In genomic region chr3:72483554-72484104, GRCh38 we compare ENCODE assay signal across 12 cellular contexts. TPM values are rescaled to one million over a fixed set of nuclear protein-coding genes. Genes with fewer than 3 reads are reported as not detected.
DNase-seq lines count a peak whose midpoint lies in the region; ATAC-seq, FAIRE-seq and TF ChIP-seq lines count a peak whose summit lies in the region.
"Had no signal": no experiment of that assay in that cellular context is flagged by ENCODE, and none has a peak within 500 bp of the region (broad histone marks: within the 10 kb centered on the region; RNA-seq: fewer than 3 reads in every experiment).

No MANE protein-coding gene starts in this region.

- H3K4me3 ChIP-seq in ACC112 (ENCODE audit: low read depth, low read length): peak overlapping the region; percentile 69
- peak overlapping the region in 1 of 2 experiments; percentile 46; a peak in 2 of 4 replicates for H3K4me3 ChIP-seq in HCT116 (replicated peaks in 1 of 2; ENCODE audit: low read depth in 1 of 2, low read length in 2 of 2)
- H3K4me3 ChIP-seq in liver (ENCODE audit: low read depth in 1 of 3, low read length in 3 of 3): no peak overlapping the region
- no peak overlapping the region for H3K4me3 ChIP-seq in pancreas
- H3K4me3 ChIP-seq in GM23338: no peak overlapping the region

- no peak for DNase-seq in HCT116 (ENCODE audit: low read depth, low spot score)
- no peak for DNase-seq in activated T-helper 1 cell treated with anti-CD3 and anti-CD28 coated beads, Interleukin-12 subunit alpha, Interleukin-12 subunit beta, Interleukin-2, Interleukin-4 antibody, amounts not matched to agents 30 ng/mL and 10 ng/mL and 1 ng/mL, durations not matched to agents 14 hours and 24 hours and 36 hours (ENCODE audit: low spot score)
- no peak for DNase-seq in germinal center (ENCODE audit: low spot score)
- no peak for DNase-seq in pancreas
- no peak for DNase-seq in GM19240 (ENCODE audit: insufficient read length, low spot score)
- no peak for DNase-seq in GM23338 (ENCODE audit: low spot score)
- DNase-seq: BE2C, DND-41, head of caudate nucleus had no signal

- no peaks in the 10 kb centered on the region for H4K20me1 ChIP-seq in HCT116 (ENCODE audit: insufficient read depth)
- H4K20me1 ChIP-seq in GM23338 (replicated peaks; ENCODE audit: insufficient read depth): no peaks in the 10 kb centered on the region

- ATAC-seq in HCT116 (no peak), pancreas (no peak), GM23338 (no peak)

- TF ChIP-seq CTCF in HCT116 (IDR thresholded peaks at IDR 0.05 in 2 of 3, conservative IDR thresholded peaks at IDR 0.05 in 1 of 3; ENCODE audit: borderline replicate concordance in 1 of 3, insufficient read depth in 1 of 3, low read depth in 2 of 3, low read length in 2 of 3) (no peak), liver (IDR thresholded peaks at IDR 0.05; ENCODE audit: low read depth, low read length, missing input control) (no peak), pancreas (IDR thresholded peaks at IDR 0.05) (no peak), GM23338 (conservative IDR thresholded peaks at IDR 0.05; ENCODE audit: low read depth in 2 of 2) (no peak)

- H3K27ac Mint-ChIP-seq in activated T-helper 1 cell treated with anti-CD3 and anti-CD28 coated beads, Interleukin-12 subunit alpha, Interleukin-12 subunit beta, Interleukin-2, Interleukin-4 antibody, amounts not matched to agents 30 ng/mL and 10 ng/mL and 1 ng/mL, durations not matched to agents 14 hours and 24 hours and 36 hours: peak overlapping the region; percentile 94
- no peak overlapping the region for H3K27ac Mint-ChIP-seq in GM23338
- H3K27ac Mint-ChIP-seq: progenitor cell of endocrine pancreas had no signal

- H3K79me2 ChIP-seq in ACC112 (ENCODE audit: control insufficient read depth, insufficient read depth, low read length, unreplicated experiment): no peaks in the 10 kb centered on the region
- H3K79me2 ChIP-seq in HCT116 (ENCODE audit: insufficient read depth, low read length): no peaks in the 10 kb centered on the region
- no peaks in the 10 kb centered on the region for H3K79me2 ChIP-seq in GM23338 (replicated peaks; ENCODE audit: insufficient read depth)

- CTCF ChIA-PET in HCT116 (lab: Charles Lee): no interaction called here

- peak overlapping the region; percentile 16; the same call in 1 of the 2 replicates for H3K9ac ChIP-seq in HCT116 (ENCODE audit: low read length)
- peak overlapping the region; percentile 17 to 95 for H3K9ac ChIP-seq in liver (ENCODE audit: low read depth in 1 of 2, low read length in 2 of 2)

- peaks cover 82% of the 10 kb centered on the region for H3K4me1 Mint-ChIP-seq in activated T-helper 1 cell treated with anti-CD3 and anti-CD28 coated beads, Interleukin-12 subunit alpha, Interleukin-12 subunit beta, Interleukin-2, Interleukin-4 antibody, amounts not matched to agents 30 ng/mL and 10 ng/mL and 1 ng/mL, durations not matched to agents 14 hours and 24 hours and 36 hours (ENCODE audit: low read depth)
- H3K4me1 Mint-ChIP-seq in GM23338: peaks cover 27% of the 10 kb centered on the region

- H3K36me3 Mint-ChIP-seq in activated T-helper 1 cell treated with anti-CD3 and anti-CD28 coated beads, Interleukin-12 subunit alpha, Interleukin-12 subunit beta, Interleukin-2, Interleukin-4 antibody, amounts not matched to agents 30 ng/mL and 10 ng/mL and 1 ng/mL, durations not matched to agents 14 hours and 24 hours and 36 hours (ENCODE audit: low read depth): peaks cover 12% of the 10 kb centered on the region
- no peaks in the 10 kb centered on the region for H3K36me3 Mint-ChIP-seq in GM23338 (ENCODE audit: low read depth)

- RAD21 ChIA-PET in HCT116 (lab: Charles Lee; ENCODE audit: low non-redundant PET in 1 of 2, low total read pairs in 2 of 2, uncharacterized antibody in 2 of 2, unreplicated experiment in 2 of 2): no interaction called here

- H3K9me3 ChIP-seq in HCT116 (ENCODE audit: control insufficient read depth in 1 of 2, insufficient read depth in 1 of 2, low read depth in 1 of 2, low read length in 2 of 2): no peaks in the 10 kb centered on the region
- H3K9me3 ChIP-seq in liver (ENCODE audit: control insufficient read depth in 4 of 4, low read length in 3 of 4): no peaks in the 10 kb centered on the region
- no peaks in the 10 kb centered on the region for H3K9me3 ChIP-seq in pancreas
- H3K9me3 ChIP-seq: BE2C had no signal

- H2AFZ ChIP-seq in ACC112 (ENCODE audit: low read length, unreplicated experiment): peak overlapping the region; percentile 52
- peak overlapping the region; percentile 79 for H2AFZ ChIP-seq in HCT116 (ENCODE audit: low read depth, low read length, poor library complexity, severe bottlenecking)
- H2AFZ ChIP-seq in GM23338: no peak overlapping the region

- no peak for TF ChIP-seq RAD21 in HCT116 (IDR thresholded peaks at IDR 0.05; ENCODE audit: low read depth)
- no peak for TF ChIP-seq RAD21 in liver (IDR thresholded peaks at IDR 0.05)

- no peaks in the 10 kb centered on the region for H3F3A ChIP-seq in GM23338 (replicated peaks; ENCODE audit: low read depth)

- 92% methylated on average over 3 of the region's 3 CpGs for WGBS in liver
- WGBS in pancreas, 2 donors: 90 to 91% methylated on average over 3 of the region's 3 CpGs

- H3K27ac ChIP-seq in ACC112 (ENCODE audit: low read depth, low read length): peak overlapping the region; percentile 57
- H3K27ac ChIP-seq in HCT116 (ENCODE audit: low read depth, low read length): no peak overlapping the region
- peak overlapping the region; percentile 60 to 89 for H3K27ac ChIP-seq in liver (ENCODE audit: low read depth in 1 of 2, low read length in 2 of 2)
- no peak overlapping the region for H3K27ac ChIP-seq in pancreas
- H3K27ac ChIP-seq in GM23338 (ENCODE audit: low read depth): no peak overlapping the region

- FAIRE-seq in pancreas (lab: Jason Lieb, UNC): no peak

- no peaks in the 10 kb centered on the region for H3K27me3 Mint-ChIP-seq in activated T-helper 1 cell treated with anti-CD3 and anti-CD28 coated beads, Interleukin-12 subunit alpha, Interleukin-12 subunit beta, Interleukin-2, Interleukin-4 antibody, amounts not matched to agents 30 ng/mL and 10 ng/mL and 1 ng/mL, durations not matched to agents 14 hours and 24 hours and 36 hours (ENCODE audit: insufficient read depth)
- peaks cover 6% of the 10 kb centered on the region for H3K27me3 Mint-ChIP-seq in GM23338 (ENCODE audit: insufficient read depth, low read depth, poor library complexity)
- H3K27me3 Mint-ChIP-seq: progenitor cell of endocrine pancreas had no signal

- intact Hi-C loops in HCT116 (cut with micrococcal nuclease) (no loop called here), pancreas (cut with DNase I) (no loop called here)
- intact Hi-C loops in activated T-helper 1 cell treated with anti-CD3 and anti-CD28 coated beads, Interleukin-12 subunit alpha, Interleukin-12 subunit beta, Interleukin-2, Interleukin-4 antibody, amounts not matched to agents 30 ng/mL and 10 ng/mL and 1 ng/mL, durations not matched to agents 14 hours and 24 hours and 36 hours (cut with micrococcal nuclease): loop anchor here (1.0 to 2.0 kb wide), 9 partner anchors 8 to 501 kb away; no protein-coding TSS in a partner anchor

- peaks cover 16% of the 10 kb centered on the region for H3K9me3 Mint-ChIP-seq in activated T-helper 1 cell treated with anti-CD3 and anti-CD28 coated beads, Interleukin-12 subunit alpha, Interleukin-12 subunit beta, Interleukin-2, Interleukin-4 antibody, amounts not matched to agents 30 ng/mL and 10 ng/mL and 1 ng/mL, durations not matched to agents 14 hours and 24 hours and 36 hours
- H3K9me3 Mint-ChIP-seq in GM23338: no peaks in the 10 kb centered on the region

- no peaks in the 10 kb centered on the region for H3K27me3 ChIP-seq in ACC112 (ENCODE audit: insufficient read depth, low read length)
- H3K27me3 ChIP-seq in HCT116 (ENCODE audit: insufficient read depth, low read length): no peaks in the 10 kb centered on the region
- no peaks in the 10 kb centered on the region for H3K27me3 ChIP-seq in liver (ENCODE audit: control insufficient read depth in 4 of 4, insufficient read depth in 4 of 4, low read length in 3 of 4)
- no peaks in the 10 kb centered on the region for H3K27me3 ChIP-seq in pancreas
- no peaks in the 10 kb centered on the region for H3K27me3 ChIP-seq in GM23338 (ENCODE audit: insufficient read depth)
- H3K27me3 ChIP-seq: BE2C had no signal

- BruUV-seq in HCT116 (replicated peaks; lab: Mats Ljungman, UMichigan): no TSS peak

- no peaks in the 10 kb centered on the region for H3K36me3 ChIP-seq in ACC112 (ENCODE audit: insufficient read depth, low read length)
- no peaks in the 10 kb centered on the region for H3K36me3 ChIP-seq in HCT116 (ENCODE audit: control insufficient read depth in 1 of 2, insufficient read depth in 2 of 2, low read length in 2 of 2)
- no peaks in the 10 kb centered on the region for H3K36me3 ChIP-seq in liver (ENCODE audit: control insufficient read depth in 4 of 4, insufficient read depth in 3 of 4, low read depth in 1 of 4, low read length in 3 of 4)
- no peaks in the 10 kb centered on the region for H3K36me3 ChIP-seq in pancreas
- no peaks in the 10 kb centered on the region for H3K36me3 ChIP-seq in GM23338 (ENCODE audit: insufficient read depth)
- H3K36me3 ChIP-seq: BE2C had no signal

- POLR2A ChIA-PET in HCT116 (lab: Charles Lee): interaction anchor here (0.8 to 1.1 kb wide), 2 partner anchors 11 to 16 kb away, joined by 3 read pairs; no protein-coding TSS in a partner anchor

- peak overlapping the region; percentile 72 for H3K4me2 ChIP-seq in HCT116 (ENCODE audit: low read length)
- no peak overlapping the region for H3K4me2 ChIP-seq in GM23338

- no peaks in the 10 kb centered on the region for H3K9me2 ChIP-seq in HCT116 (ENCODE audit: insufficient read depth)
- peaks cover 9% of the 10 kb centered on the region; the same call in 1 of the 2 replicates for H3K9me2 ChIP-seq in GM23338 (ENCODE audit: insufficient read depth)

- H3K4me1 ChIP-seq in ACC112 (ENCODE audit: control insufficient read depth, insufficient read depth, low read length, unreplicated experiment) (peaks cover 25% of the 10 kb centered on the region), HCT116 (ENCODE audit: control insufficient read depth in 1 of 2, insufficient read depth in 2 of 2, low read length in 2 of 2) (peaks cover 36 to 57% of the 10 kb centered on the region in 2 experiments), liver (ENCODE audit: control insufficient read depth in 4 of 4, insufficient read depth in 4 of 4, low read length in 3 of 4) (peaks cover 0 to 5% (median 4%) of the 10 kb centered on the region in 4 donors), pancreas (peaks cover 0 to 9% (median 5%) of the 10 kb centered on the region in 3 donors), GM23338 (ENCODE audit: insufficient read depth) (peaks cover 18% of the 10 kb centered on the region; the same call in 1 of the 2 replicates)
- H3K4me1 ChIP-seq: BE2C had no signal

- TF ChIP-seq POLR2A in HCT116 (IDR thresholded peaks at IDR 0.05; ENCODE audit: borderline replicate concordance, extremely low read depth, insufficient read depth, insufficient read length): no peak

- H3K4me3 Mint-ChIP-seq in activated T-helper 1 cell treated with anti-CD3 and anti-CD28 coated beads, Interleukin-12 subunit alpha, Interleukin-12 subunit beta, Interleukin-2, Interleukin-4 antibody, amounts not matched to agents 30 ng/mL and 10 ng/mL and 1 ng/mL, durations not matched to agents 14 hours and 24 hours and 36 hours: no peak overlapping the region
- H3K4me3 Mint-ChIP-seq in GM23338: no peak overlapping the region

RNA-seq across cellular contexts. Expression of gene RYBP, which starts 37.2 kb away (rescaled TPM):
- 14.0 TPM for total RNA-seq in HCT116 (2021; ENCODE audit: unreplicated experiment)
- polyA plus RNA-seq in HCT116 (2012): 5.4 and 6.7 TPM in 2 replicates
- total RNA-seq in activated T-helper 1 cell treated with anti-CD3 and anti-CD28 coated beads, Interleukin-12 subunit alpha, Interleukin-12 subunit beta, Interleukin-2, Interleukin-4 antibody, amounts not matched to agents 30 ng/mL and 10 ng/mL and 1 ng/mL, durations not matched to agents 14 hours and 24 hours and 36 hours: 62.5 and 64.0 TPM in 2 replicates
- 10 to 100 TPM in 1 of 2 donors, 1 to 10 TPM in 1; 6.4 to 14.8 TPM for total RNA-seq in liver
- polyA plus RNA-seq in liver: 1 to 10 TPM; 3.1 to 3.3 TPM
- 1 to 10 TPM; 3.0 to 7.8 (median 4.4) TPM for total RNA-seq in pancreas
- polyA plus RNA-seq in pancreas: 1 to 10 TPM; 2.5 to 7.2 TPM
- 23.8 and 26.7 TPM in 2 replicates for total RNA-seq in GM23338 (2014; rRNA removed; shearing (Covaris generic))
- polyA plus RNA-seq in GM23338 (2016; fragmentation: Nextera tagmentation; extraction: Ambion mirVana): 13.6 and 13.9 TPM in 2 replicates

Comparison
In these comparisons a context has a peak if more than half of its experiments do, and no peak if none do; other contexts are left out.
1. H3K27ac ChIP-seq: peak in ACC112 (single experiment) and liver (2 of 2); none in HCT116 (single experiment), pancreas (0 of 4) and GM23338 (single experiment).